In genomic region chr17:1515640-1516402, GRCh38 we compare ENCODE assay signal across 8 cellular contexts. TPM values are rescaled to one million over a fixed set of nuclear protein-coding genes. Genes with fewer than 3 reads are reported as not detected.
DNase-seq lines count a peak whose midpoint lies in the region; ATAC-seq and TF ChIP-seq lines count a peak whose summit lies in the region.

No MANE protein-coding gene starts in this region.

- H3K4me3 ChIP-seq in Panc1 (ENCODE audit: low read depth in 2 of 2, low read length in 2 of 2) (peak overlapping the region; percentile 85 to 88), foreskin fibroblast (ENCODE audit: low read depth in 1 of 2, low read length in 2 of 2) (peak overlapping the region; percentile 97 to 98), vagina (peak overlapping the region; percentile 85 to 89)

- H3K4me1 ChIP-seq in Panc1 (ENCODE audit: control insufficient read depth, insufficient read depth, low read length): peaks cover 6% of the 10 kb centered on the region
- peaks cover 64% of the 10 kb centered on the region for H3K4me1 ChIP-seq in vagina

- H3K4me1 Mint-ChIP-seq in neural crest cell: peaks cover 14% of the 10 kb centered on the region

- TSS peak; percentile 86 for BruUV-seq in Panc1 (replicated peaks; lab: Mats Ljungman, UMichigan)

- in situ Hi-C loops in Panc1 (cut with HindIII; ENCODE audit: low pct_unique_long_range_greater_than_20kb, low sequenced_read_pairs): no loop called here

- intact Hi-C loops in Panc1 (cut with micrococcal nuclease; ENCODE audit: unreplicated experiment): no loop called here
- intact Hi-C loops in vagina (cut with DNase I): loop anchor here (2.0 to 5.0 kb wide), 2 partner anchors 59 to 149 kb away; partner anchors contain the start of gene CRK

- H3K27ac ChIP-seq in Panc1 (ENCODE audit: low read length): peak overlapping the region; percentile 70
- peak overlapping the region; percentile 93 for H3K27ac ChIP-seq in vagina

- ATAC-seq in HG03439 (IDR thresholded peaks at IDR 0.05; ENCODE audit: unreplicated experiment) (peak; percentile 10), Panc1 (0 out of 2 replicates have a peak, but pooled peaks have one; percentile 28)

- DNase-seq in NCI-H510A treated with DMSO at 0.1 percent for 48 hours (lab: John Stamatoyannopoulos, UW): peak; percentile 21
- DNase-seq in NCI-H510A (lab: John Stamatoyannopoulos, UW): no peak
- DNase-seq in Panc1 (ENCODE audit: low read depth, low spot score): peak; percentile 74
- DNase-seq in activated gamma-delta T cell treated with anti-CD3 and anti-CD28 coated beads, Interleukin-2, amount 50 U/mL, for 16 hours (ENCODE audit: low read depth): peak; percentile 42
- peak; percentile 78 to 92 for DNase-seq in foreskin fibroblast
- DNase-seq in neural crest cell (ENCODE audit: low read depth, low spot score): peak; percentile 33
- no peak for DNase-seq in vagina (ENCODE audit: extremely low spot score in 2 of 2)

- H3K9me3 ChIP-seq in Panc1 (ENCODE audit: control insufficient read depth, insufficient read depth, low read depth, low read length) (no peaks in the 10 kb centered on the region), vagina (no peaks in the 10 kb centered on the region)

- CTCF ChIA-PET in Panc1 (lab: Charles Lee): interaction anchor here (0.5 to 1.6 kb wide), 4 partner anchors 26 to 256 kb away, joined by 3 to 6 read pairs (median 4); partner anchors contain the start of gene PITPNA

- H3K36me3 Mint-ChIP-seq in neural crest cell (ENCODE audit: low read depth): no peaks in the 10 kb centered on the region

- H3K27me3 ChIP-seq in Panc1 (ENCODE audit: control insufficient read depth, insufficient read depth, low read length) (no peaks in the 10 kb centered on the region), vagina (no peaks in the 10 kb centered on the region)

- TF ChIP-seq POLR2A in vagina (IDR thresholded peaks at IDR 0.05): no peak

- peak overlapping the region; percentile 84 for H3K4me3 Mint-ChIP-seq in neural crest cell

- H3K27me3 Mint-ChIP-seq in neural crest cell (ENCODE audit: low read depth): no peaks in the 10 kb centered on the region

- no peaks in the 10 kb centered on the region for H3K9me3 Mint-ChIP-seq in neural crest cell

- H3K27ac Mint-ChIP-seq in neural crest cell (ENCODE audit: unreplicated experiment): peak overlapping the region; percentile 48

- POLR2A ChIA-PET in Panc1 (lab: Charles Lee): interaction anchor here (0.7 kb wide), 1 partner anchor 28 kb away, joined by 6 read pairs; no protein-coding TSS in a partner anchor

- TF ChIP-seq CTCF in Panc1 (IDR thresholded peaks at IDR 0.05) (no peak; the same call in 1 of the 2 replicates), foreskin fibroblast (IDR thresholded peaks at IDR 0.05; ENCODE audit: low read depth, low read length) (peak; percentile 74), neural crest cell (conservative IDR thresholded peaks at IDR 0.05) (peak; percentile 71), vagina (IDR thresholded peaks at IDR 0.05) (peak; percentile 39 to 67 (median 40))

- H3K36me3 ChIP-seq in Panc1 (ENCODE audit: control insufficient read depth, insufficient read depth, low read length) (peaks cover 7% of the 10 kb centered on the region; the same call in 1 of the 2 replicates), vagina (no peaks in the 10 kb centered on the region)

RNA-seq across cellular contexts. Expression of gene INPP5K, which starts 0.6 kb away (rescaled TPM):
- 21.3 TPM for total RNA-seq in Panc1 (2021; ENCODE audit: unreplicated experiment)
- 39.1 TPM for polyA plus RNA-seq in Panc1 (2012; ENCODE audit: insufficient read length)
- total RNA-seq in neural crest cell: 19.4 and 20.0 TPM in 2 replicates
- 96.0 TPM for total RNA-seq in vagina

RNA-seq across cellular contexts. Expression of gene MYO1C, which starts 23.3 kb away (rescaled TPM):
- total RNA-seq in Panc1 (2021; ENCODE audit: unreplicated experiment) (251 TPM), neural crest cell (45.1 and 53.2 TPM in 2 replicates), vagina (118 TPM)
- polyA plus RNA-seq in Panc1 (2012; ENCODE audit: insufficient read length): 289 TPM

RNA-seq across cellular contexts. Expression of gene PITPNA, which starts 46.8 kb away (rescaled TPM):
- 64.5 TPM for total RNA-seq in Panc1 (2021; ENCODE audit: unreplicated experiment)
- polyA plus RNA-seq in Panc1 (2012; ENCODE audit: insufficient read length): 68.7 TPM
- 80.8 and 86.8 TPM in 2 replicates for total RNA-seq in neural crest cell
- total RNA-seq in vagina: 46.4 TPM

RNA-seq across cellular contexts. Expression of gene CRK, which starts 59.8 kb away (rescaled TPM):
- 67.0 TPM for total RNA-seq in Panc1 (2021; ENCODE audit: unreplicated experiment)
- 46.2 TPM for polyA plus RNA-seq in Panc1 (2012; ENCODE audit: insufficient read length)
- 57.5 and 58.5 TPM in 2 replicates for total RNA-seq in neural crest cell
- total RNA-seq in vagina: 57.5 TPM

Comparison
In these comparisons a context has a peak if more than half of its experiments do, and no peak if none do; other contexts are left out.
1. DNase-seq: peak in NCI-H510A treated with DMSO at 0.1 percent for 48 hours (single experiment), Panc1 (single experiment), activated gamma-delta T cell treated with anti-CD3 and anti-CD28 coated beads, Interleukin-2, amount 50 U/mL, for 16 hours (single experiment), foreskin fibroblast (2 of 2) and neural crest cell (single experiment); none in NCI-H510A (single experiment) and vagina (0 of 2).
2. Peak in every context shown above with its lines, with median percentiles within 50 percentile points of each other: H3K4me3 ChIP-seq.